23 cellular contexts compared by ENCODE assay signal in the genomic region with DNA sequence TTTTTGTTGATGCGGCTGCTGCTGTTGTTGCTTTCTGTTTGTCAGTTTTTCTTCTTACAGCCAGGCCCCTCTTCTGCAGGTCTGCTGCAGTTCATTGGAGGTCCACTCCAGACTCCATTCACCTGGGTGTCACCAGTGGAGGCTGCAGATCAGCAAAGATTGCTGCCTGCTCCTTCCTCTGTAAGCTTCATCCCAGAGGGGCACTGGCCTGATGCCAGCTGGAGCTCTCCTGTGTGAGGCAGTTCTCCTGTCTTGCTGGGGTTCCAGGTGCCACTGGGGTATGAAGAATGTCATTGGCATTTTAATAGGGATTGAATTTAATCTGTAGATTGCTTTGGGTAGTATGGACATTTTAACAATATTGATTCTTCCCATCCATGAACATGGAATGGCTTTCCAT.
"Had no signal": no experiment of that assay in that cellular context is flagged by ENCODE, and none has a peak within 500 bp of the region (broad histone marks: within the 10 kb centered on the region; RNA-seq: fewer than 3 reads in every experiment).

No MANE protein-coding gene starts in this region.

- H3K4me3 ChIP-seq: coronary artery, dorsolateral prefrontal cortex, esophagus muscularis mucosa, gastroesophageal sphincter, heart left ventricle, hepatocyte, lower lobe of right lung, mucosa of descending colon had no signal

- H3K4me1 ChIP-seq: esophagus muscularis mucosa, foreskin keratinocyte, gastroesophageal sphincter, heart left ventricle, lower lobe of right lung had no signal

- H3K36me3 ChIP-seq: esophagus muscularis mucosa, gastroesophageal sphincter, heart left ventricle, lower lobe of right lung had no signal

- DNase-seq: dermis blood vessel endothelial cell; dorsolateral prefrontal cortex; effector CD4-positive, alpha-beta T cell; effector memory CD4-positive, alpha-beta T cell; foreskin keratinocyte; hypothalamus; immature natural killer cell; islet precursor cell; left colon; left ventricle myocardium superior; lower lobe of right lung; mesenchymal stem cell; mucosa of descending colon; naive B cell had no signal

- H3K27me3 ChIP-seq: dorsolateral prefrontal cortex, esophagus muscularis mucosa, foreskin keratinocyte, gastroesophageal sphincter, heart left ventricle, hepatocyte had no signal

- H3K27ac ChIP-seq: coronary artery, dorsolateral prefrontal cortex, esophagus muscularis mucosa, foreskin keratinocyte, gastroesophageal sphincter, heart left ventricle, hepatocyte, lower lobe of right lung had no signal

- ATAC-seq: foreskin keratinocyte, gastroesophageal sphincter, heart left ventricle, left colon, left lobe of liver, left ventricle myocardium superior, lower lobe of right lung, mucosa of descending colon had no signal

- H3K9me3 ChIP-seq: esophagus muscularis mucosa, lower lobe of right lung, mucosa of descending colon had no signal

- FAIRE-seq: colon, endothelial cell of umbilical vein, frontal cortex had no signal
